ENCODE assay signal across 9 cellular contexts in genomic region chr17:82531431-82531881, GRCh38. TPM values are rescaled to one million over a fixed set of nuclear protein-coding genes. Genes with fewer than 3 reads are reported as not detected.
DNase-seq lines count a peak whose midpoint lies in the region; ATAC-seq and TF ChIP-seq lines count a peak whose summit lies in the region.
"Had no signal": no experiment of that assay in that cellular context is flagged by ENCODE, and none has a peak within 500 bp of the region (broad histone marks: within the 10 kb centered on the region; RNA-seq: fewer than 3 reads in every experiment).

No MANE protein-coding gene starts in this region.

- DNase-seq in activated CD4-positive, CD25-positive, alpha-beta regulatory T cell (lab: John Stamatoyannopoulos, UW): no peak
- DNase-seq in renal cortical epithelial cell (ENCODE audit: low read depth) (peak; percentile 79), HT-29 (ENCODE audit: low spot score) (no peak)
- DNase-seq: midbrain had no signal

- ATAC-seq in activated CD4-positive, CD25-positive, alpha-beta regulatory T cell treated with anti-CD3 and anti-CD28 coated beads, Interleukin-2, amount 50 U/mL, for 24 hours: peak; percentile 72 to 76
- ATAC-seq in SK-N-SH treated with all-trans-retinoic acid at 6 μM for 48 hours (peak; percentile 61), esophagus mucosa (peak; percentile 60), HG03045 (IDR thresholded peaks at IDR 0.05; ENCODE audit: unreplicated experiment) (no peak), HG02885 (IDR thresholded peaks at IDR 0.05; ENCODE audit: poor library complexity, unreplicated experiment) (no peak)

TF ChIP-seq in SK-N-SH treated with all-trans-retinoic acid at 6 μM for 48 hours, 23 proteins besides CTCF, POLR2A, EP300 and RAD21:
- no peak for TF ChIP-seq ZNF8 (CRISPR knock-in tag; IDR thresholded peaks at IDR 0.05)
- TF ChIP-seq ZNF70 (CRISPR knock-in tag; IDR thresholded peaks at IDR 0.05): no peak
- no peak for TF ChIP-seq PPARA (CRISPR knock-in tag; IDR thresholded peaks at IDR 0.05; ENCODE audit: borderline replicate concordance)
- TF ChIP-seq ZFP3 (CRISPR knock-in tag; IDR thresholded peaks at IDR 0.05): no peak
- no peak for TF ChIP-seq TCF4 (CRISPR knock-in tag; IDR thresholded peaks at IDR 0.05; ENCODE audit: borderline replicate concordance)
- no peak for TF ChIP-seq TSHZ2 (CRISPR knock-in tag; IDR thresholded peaks at IDR 0.05)
- no peak for TF ChIP-seq POU6F1 (CRISPR knock-in tag; IDR thresholded peaks at IDR 0.05; ENCODE audit: borderline replicate concordance, low read depth)
- TF ChIP-seq RARB (CRISPR knock-in tag; IDR thresholded peaks at IDR 0.05): no peak
TF ChIP-seq in SK-N-SH treated with all-trans-retinoic acid at 6 μM for 48 hours: peak in this region for 0.

RNA-seq across cellular contexts. Expression of gene FOXK2, which starts 11.9 kb away (rescaled TPM):
- total RNA-seq in esophagus mucosa: 34.2 TPM
- 20.1 and 35.5 TPM in 2 replicates for total RNA-seq in renal cortical epithelial cell
- 52.8 and 58.1 TPM in 2 replicates for total RNA-seq in HT-29 (2014; rRNA removed; shearing (Covaris generic))

Comparison
In these comparisons a context has a peak if more than half of its experiments do, and no peak if none do; other contexts are left out.
1. ATAC-seq: peak in activated CD4-positive, CD25-positive, alpha-beta regulatory T cell treated with anti-CD3 and anti-CD28 coated beads, Interleukin-2, amount 50 U/mL, for 24 hours (2 of 2), SK-N-SH treated with all-trans-retinoic acid at 6 μM for 48 hours (single experiment) and esophagus mucosa (single experiment); none in HG03045 (single experiment) and HG02885 (single experiment).